Comparison of ENCODE assay signal across 15 cellular contexts in genomic region chr12:52975204-52975603, GRCh38. TPM values are rescaled to one million over a fixed set of nuclear protein-coding genes. Genes with fewer than 3 reads are reported as not detected.
A peak's percentile ranks its signal among the peaks of the same experiment; 100 is the strongest.
DNase-seq lines count a peak whose midpoint lies in the region; ATAC-seq and TF ChIP-seq lines count a peak whose summit lies in the region.
"Had no signal": no experiment of that assay in that cellular context is flagged by ENCODE, and none has a peak within 500 bp of the region (broad histone marks: within the 10 kb centered on the region; RNA-seq: fewer than 3 reads in every experiment).

No MANE protein-coding gene starts in this region.

- H3K9ac ChIP-seq in liver (ENCODE audit: low read depth in 1 of 2, low read length in 2 of 2) = no peak overlapping the region
- H3K9ac ChIP-seq: parathyroid adenoma had no signal

- H3K4me1 Mint-ChIP-seq in activated CD8-positive, alpha-beta T cell treated with anti-CD3 and anti-CD28 coated beads for 36 hours (ENCODE audit: low read depth) = no peaks in the 10 kb centered on the region
- no peaks in the 10 kb centered on the region for H3K4me1 Mint-ChIP-seq in activated T-helper 17 cell treated with anti-CD3 and anti-CD28 coated beads, Interleukin-2, amount 50 U/mL, for 72 hours
- H3K4me1 Mint-ChIP-seq: T-cell had no signal

- POLR2A ChIA-PET in activated CD8-positive, alpha-beta T cell treated with anti-CD3 and anti-CD28 coated beads for 36 hours (lab: Charles Lee) = no interaction called here

- H3K4me1 ChIP-seq in liver (ENCODE audit: control insufficient read depth in 4 of 4, insufficient read depth in 4 of 4, low read length in 3 of 4) = no peaks in the 10 kb centered on the region

- no peaks in the 10 kb centered on the region for H3K36me3 Mint-ChIP-seq in activated CD8-positive, alpha-beta T cell treated with anti-CD3 and anti-CD28 coated beads for 36 hours (ENCODE audit: low read depth)
- H3K36me3 Mint-ChIP-seq in activated T-helper 17 cell treated with anti-CD3 and anti-CD28 coated beads, Interleukin-2, amount 50 U/mL, for 72 hours (ENCODE audit: low read depth) = no peaks in the 10 kb centered on the region
- H3K36me3 Mint-ChIP-seq: T-cell had no signal

- TF ChIP-seq EP300 in Ishikawa (IDR thresholded peaks at IDR 0.05; ENCODE audit: borderline replicate concordance) = no peak

- no peaks in the 10 kb centered on the region for H3K27me3 ChIP-seq in liver (ENCODE audit: control insufficient read depth in 4 of 4, insufficient read depth in 4 of 4, low read length in 3 of 4)
- H3K27me3 ChIP-seq: ascending aorta had no signal

- H3K27me3 Mint-ChIP-seq in activated CD8-positive, alpha-beta T cell treated with anti-CD3 and anti-CD28 coated beads for 36 hours = peaks cover 21% of the 10 kb centered on the region
- H3K27me3 Mint-ChIP-seq in activated T-helper 17 cell treated with anti-CD3 and anti-CD28 coated beads, Interleukin-2, amount 50 U/mL, for 72 hours = peaks cover 34% of the 10 kb centered on the region

- WGBS in liver = 76% methylated on average over 3 of the region's 3 CpGs

- TF ChIP-seq RAD21 in Ishikawa (IDR thresholded peaks at IDR 0.05; ENCODE audit: low read depth) = no peak
- TF ChIP-seq RAD21 in liver (IDR thresholded peaks at IDR 0.05) = peak in 1 of 2 donors; percentile 4

- no peak overlapping the region for H3K4me3 Mint-ChIP-seq in activated CD8-positive, alpha-beta T cell treated with anti-CD3 and anti-CD28 coated beads for 36 hours
- no peak overlapping the region for H3K4me3 Mint-ChIP-seq in activated T-helper 17 cell treated with anti-CD3 and anti-CD28 coated beads, Interleukin-2, amount 50 U/mL, for 72 hours
- H3K4me3 Mint-ChIP-seq: T-cell had no signal

- no peaks in the 10 kb centered on the region for H3K9me3 ChIP-seq in liver (ENCODE audit: control insufficient read depth in 4 of 4, low read length in 3 of 4)
- H3K9me3 ChIP-seq: ascending aorta had no signal

- H3K9me3 Mint-ChIP-seq in activated CD8-positive, alpha-beta T cell treated with anti-CD3 and anti-CD28 coated beads for 36 hours = no peaks in the 10 kb centered on the region
- no peaks in the 10 kb centered on the region for H3K9me3 Mint-ChIP-seq in activated T-helper 17 cell treated with anti-CD3 and anti-CD28 coated beads, Interleukin-2, amount 50 U/mL, for 72 hours
- H3K9me3 Mint-ChIP-seq: T-cell had no signal

- TF ChIP-seq CTCF in 22Rv1 (IDR thresholded peaks at IDR 0.05) (no peak), cardiac fibroblast (IDR thresholded peaks at IDR 0.05; ENCODE audit: low read depth, low read length) (no peak), liver (IDR thresholded peaks at IDR 0.05; ENCODE audit: low read depth, low read length, missing input control) (no peak)
- TF ChIP-seq CTCF in activated CD8-positive, alpha-beta T cell treated with anti-CD3 and anti-CD28 coated beads for 36 hours (IDR thresholded peaks at IDR 0.05) = no peak

- H3K4me3 ChIP-seq in cardiac fibroblast (replicated peaks in 1 of 2; ENCODE audit: low read depth in 2 of 2, low read length in 2 of 2) = no peak overlapping the region
- H3K4me3 ChIP-seq in liver (ENCODE audit: low read depth in 1 of 3, low read length in 3 of 3) = no peak overlapping the region
- H3K4me3 ChIP-seq: ascending aorta, GM12878 had no signal

- CTCF ChIA-PET in activated CD8-positive, alpha-beta T cell treated with anti-CD3 and anti-CD28 coated beads for 36 hours (lab: Charles Lee) = interaction anchor here (0.9 to 1.6 kb wide), 3 partner anchors 90 to 96 kb away, joined by 3 to 8 read pairs (median 4); no protein-coding TSS in a partner anchor

- no peak for ATAC-seq in activated CD8-positive, alpha-beta T cell treated with anti-CD3 and anti-CD28 coated beads for 36 hours
- no peak for ATAC-seq in activated T-helper 17 cell treated with anti-CD3 and anti-CD28 coated beads, Interleukin-2, amount 50 U/mL, for 72 hours (replicated peaks)
- ATAC-seq: GM12878, T-cell had no signal

- H3K27ac Mint-ChIP-seq in activated CD8-positive, alpha-beta T cell treated with anti-CD3 and anti-CD28 coated beads for 36 hours = no peak overlapping the region
- H3K27ac Mint-ChIP-seq in activated T-helper 17 cell treated with anti-CD3 and anti-CD28 coated beads, Interleukin-2, amount 50 U/mL, for 72 hours = no peak overlapping the region
- H3K27ac Mint-ChIP-seq: T-cell had no signal

- intact Hi-C loops in activated CD8-positive, alpha-beta T cell treated with anti-CD3 and anti-CD28 coated beads for 36 hours (cut with micrococcal nuclease) = loop anchor here (10.0 kb wide), 1 partner anchor 590 kb away; the partner anchor contains the start of gene KRT84

- H3K27ac ChIP-seq in 22Rv1 = peak overlapping the region; percentile 47
- H3K27ac ChIP-seq in liver (ENCODE audit: low read depth in 1 of 2, low read length in 2 of 2) = peak overlapping the region; percentile 2 to 27
- H3K27ac ChIP-seq: ascending aorta, parathyroid adenoma had no signal

- DNase-seq in cardiac fibroblast (ENCODE audit: low read depth in 2 of 2) (peak; percentile 40 to 71), NCI-H345 treated with DMSO at 0.1 percent for 48 hours (lab: John Stamatoyannopoulos, UW; ENCODE audit: unreplicated experiment) (no peak)
- no peak for DNase-seq in activated CD8-positive, alpha-beta T cell treated with anti-CD3 and anti-CD28 coated beads for 36 hours
- DNase-seq in stimulated activated CD4-positive, alpha-beta T cell treated with anti-CD3 and anti-CD28 coated beads, Interleukin-4, amount 100 ng/mL, for 24 hours = no peak
- DNase-seq: activated T-cell treated with anti-CD3 and anti-CD28 coated beads, Interleukin-2, amount 50 U/mL, for 48 hours; head of caudate nucleus; NCI-H2081; T-cell had no signal

- no peaks in the 10 kb centered on the region for H3K36me3 ChIP-seq in liver (ENCODE audit: control insufficient read depth in 4 of 4, insufficient read depth in 3 of 4, low read depth in 1 of 4, low read length in 3 of 4)
- H3K36me3 ChIP-seq: ascending aorta had no signal

TF ChIP-seq in Ishikawa, 13 proteins besides CTCF, POLR2A, EP300 and RAD21:
- TF ChIP-seq TEAD4 (IDR thresholded peaks at IDR 0.05) (0 out of 2 replicates have a peak, but pooled peaks have one; percentile 12), USF1 (IDR thresholded peaks at IDR 0.05) (no peak), NFIC (IDR thresholded peaks at IDR 0.05) (no peak)

TF ChIP-seq in liver, 16 proteins besides CTCF, POLR2A, EP300 and RAD21 (continues in another document):
- no peak for TF ChIP-seq JUND (IDR thresholded peaks at IDR 0.05)
- TF ChIP-seq SP1 (IDR thresholded peaks at IDR 0.05) = peak; percentile 17
- TF ChIP-seq EGR1 (IDR thresholded peaks at IDR 0.05; ENCODE audit: low read depth in 2 of 2) = no peak
- no peak for TF ChIP-seq FOXA2 (IDR thresholded peaks at IDR 0.05)
- no peak for TF ChIP-seq MAX (IDR thresholded peaks at IDR 0.05)
- TF ChIP-seq RXRA (IDR thresholded peaks at IDR 0.05) = peak in 1 of 2 donors; percentile 38
- TF ChIP-seq HNF4A (conservative IDR thresholded peaks at IDR 0.05) = no peak
- no peak for TF ChIP-seq ZBTB33 (IDR thresholded peaks at IDR 0.05)
- no peak for TF ChIP-seq YY1 (IDR thresholded peaks at IDR 0.05)
- no peak for TF ChIP-seq ATF3 (IDR thresholded peaks at IDR 0.05)
- TF ChIP-seq FOXA1 (IDR thresholded peaks at IDR 0.05) = no peak
- TF ChIP-seq GABPA (IDR thresholded peaks at IDR 0.05 in 1 of 2, conservative IDR thresholded peaks at IDR 0.05 in 1 of 2) = peak in 1 of 2 donors; percentile 33
- peak; percentile 70 for TF ChIP-seq NR2F2 (IDR thresholded peaks at IDR 0.05)

RNA-seq across cellular contexts. Expression of gene KRT18, which starts 26.3 kb away (rescaled TPM):
- 100 to 1,000 TPM in 1 of 2 donors, 10 to 100 TPM in 1; 90.3 to 278 TPM for total RNA-seq in liver
- polyA plus RNA-seq in liver = 100 to 1,000 TPM; 239 to 358 TPM
- 1 to 10 TPM; 3.4 to 4.9 TPM for total RNA-seq in activated CD8-positive, alpha-beta T cell treated with anti-CD3 and anti-CD28 coated beads for 36 hours
- 1 to 10 TPM; 3.4 to 4.8 TPM for total RNA-seq in activated T-helper 17 cell treated with anti-CD3 and anti-CD28 coated beads, Interleukin-2, amount 50 U/mL, for 72 hours

RNA-seq across cellular contexts. Expression of gene EIF4B, which starts 31.1 kb away (rescaled TPM):
- total RNA-seq in liver = 100 to 1,000 TPM; 264 to 273 TPM
- polyA plus RNA-seq in liver = 10 to 100 TPM; 32.1 to 73.2 TPM
- total RNA-seq in activated CD8-positive, alpha-beta T cell treated with anti-CD3 and anti-CD28 coated beads for 36 hours = 100 to 1,000 TPM; 789 to 814 TPM
- 100 to 1,000 TPM; 536 to 964 TPM for total RNA-seq in activated T-helper 17 cell treated with anti-CD3 and anti-CD28 coated beads, Interleukin-2, amount 50 U/mL, for 72 hours

Comparison
In these comparisons a context has a peak if more than half of its experiments do, and no peak if none do; other contexts are left out.
1. DNase-seq: peak in cardiac fibroblast (2 of 2); none in activated CD8-positive, alpha-beta T cell treated with anti-CD3 and anti-CD28 coated beads for 36 hours (single experiment), NCI-H345 treated with DMSO at 0.1 percent for 48 hours (single experiment) and stimulated activated CD4-positive, alpha-beta T cell treated with anti-CD3 and anti-CD28 coated beads, Interleukin-4, amount 100 ng/mL, for 24 hours (single experiment).
2. RNA of gene KRT18, which starts 26.3 kb away (total RNA-seq): 90.3 to 278 TPM in liver; 3.4 to 4.9 TPM in activated CD8-positive, alpha-beta T cell treated with anti-CD3 and anti-CD28 coated beads for 36 hours and 3.4 to 4.8 TPM in activated T-helper 17 cell treated with anti-CD3 and anti-CD28 coated beads, Interleukin-2, amount 50 U/mL, for 72 hours; every median in the first group is over 10 times any median in the second.